Comparison of ENCODE assay signal across 8 cellular contexts in the genomic region with DNA sequence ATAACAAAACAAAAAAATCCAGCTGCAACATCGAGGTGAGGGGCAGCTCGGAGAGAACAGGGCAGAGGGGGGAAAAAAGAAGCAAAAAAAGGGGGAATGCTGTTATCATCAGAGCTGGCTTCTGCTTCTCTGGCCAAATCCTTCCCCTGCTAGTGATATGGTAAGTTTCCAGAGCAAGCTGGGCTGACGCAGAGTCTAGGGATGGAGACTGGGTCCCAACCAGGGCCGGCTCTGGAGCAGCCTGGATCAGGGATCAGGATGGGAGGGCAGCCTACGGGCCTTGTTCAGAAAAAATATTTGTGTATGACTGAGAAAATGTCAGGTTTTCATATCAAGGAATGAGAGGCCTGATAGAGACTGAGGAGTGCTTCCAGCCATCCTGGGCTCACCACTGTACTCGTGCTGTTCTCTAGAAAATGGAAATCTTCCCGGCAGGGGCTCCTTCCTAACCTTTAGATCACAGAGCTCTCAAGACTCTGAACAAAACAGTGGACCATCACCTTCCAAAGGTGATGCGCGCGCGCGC. TPM values are rescaled to one million over a fixed set of nuclear protein-coding genes. Genes with fewer than 3 reads are reported as not detected.
DNase-seq lines count a peak whose midpoint lies in the region; ATAC-seq, FAIRE-seq and TF ChIP-seq lines count a peak whose summit lies in the region.
"Had no signal": no experiment of that assay in that cellular context is flagged by ENCODE, and none has a peak within 500 bp of the region (broad histone marks: within the 10 kb centered on the region; RNA-seq: fewer than 3 reads in every experiment).

No MANE protein-coding gene starts in this region.

- peaks cover 9 to 12% of the 10 kb centered on the region in 2 donors for H3K4me1 Mint-ChIP-seq in effector memory CD8-positive, alpha-beta T cell (ENCODE audit: low read depth in 2 of 2)

- no peak for TF ChIP-seq CTCF in parathyroid adenoma (IDR thresholded peaks at IDR 0.05)

- no peak overlapping the region for H2AFZ ChIP-seq in parathyroid adenoma

- H3K27ac ChIP-seq in HUES64 (ENCODE audit: low read depth, low read length) (no peak overlapping the region), parathyroid adenoma (peak overlapping the region; percentile 74)

- WGBS in HUES64: 70% methylated on average over 12 of the region's 12 CpGs

- no peaks in the 10 kb centered on the region for H3K36me3 ChIP-seq in HUES64 (ENCODE audit: insufficient read depth, low read length)
- no peaks in the 10 kb centered on the region for H3K36me3 ChIP-seq in parathyroid adenoma (ENCODE audit: control insufficient read depth, insufficient read depth, low read length)

- H3K36me3 Mint-ChIP-seq in effector memory CD8-positive, alpha-beta T cell (ENCODE audit: insufficient read depth): peaks cover 3% of the 10 kb centered on the region

- H3K4me2 ChIP-seq in parathyroid adenoma (ENCODE audit: low read length): peak overlapping the region; percentile 60

- H3K9me3 ChIP-seq in HUES64 (ENCODE audit: insufficient read depth, low read depth, low read length): no peaks in the 10 kb centered on the region
- no peaks in the 10 kb centered on the region for H3K9me3 ChIP-seq in parathyroid adenoma (ENCODE audit: control insufficient read depth, low read length)

- no peak for FAIRE-seq in HTR-8/SVneo (lab: Jason Lieb, UNC)

- H3K27me3 ChIP-seq in HUES64 (ENCODE audit: insufficient read depth, low read length): peaks cover 89% of the 10 kb centered on the region
- H3K27me3 ChIP-seq in parathyroid adenoma (ENCODE audit: control insufficient read depth, insufficient read depth, low read length): no peaks in the 10 kb centered on the region

- H3K4me1 ChIP-seq in HUES64 (ENCODE audit: insufficient read depth, low read length) (peaks cover 8% of the 10 kb centered on the region; the same call in 1 of the 2 replicates), parathyroid adenoma (peaks cover 48% of the 10 kb centered on the region)

- no peaks in the 10 kb centered on the region for H3K9me3 Mint-ChIP-seq in effector memory CD8-positive, alpha-beta T cell

- H3K4me3 Mint-ChIP-seq in effector memory CD8-positive, alpha-beta T cell: peak overlapping the region; percentile 82 to 94

- H3K27ac Mint-ChIP-seq in effector memory CD8-positive, alpha-beta T cell: peak overlapping the region in 1 of 2 donors; percentile 51

- no peak for DNase-seq in effector memory CD8-positive, alpha-beta T cell
- DNase-seq in cerebellum (ENCODE audit: low spot score) (no peak), HTR-8/SVneo (ENCODE audit: insufficient read length, low spot score) (no peak)
- DNase-seq: activated CD4-positive, CD25-positive, alpha-beta regulatory T cell had no signal

- no peaks in the 10 kb centered on the region for H3K79me2 ChIP-seq in parathyroid adenoma

- H3K9ac ChIP-seq in HUES64 (ENCODE audit: low read depth, low read length): no peak overlapping the region
- no peak overlapping the region for H3K9ac ChIP-seq in parathyroid adenoma

- H3K4me3 ChIP-seq in HUES64 (ENCODE audit: low read length): peak overlapping the region; percentile 66; the same call in 1 of the 2 replicates
- peak overlapping the region; percentile 66 for H3K4me3 ChIP-seq in parathyroid adenoma (ENCODE audit: low read depth, low read length)

- no peak for ATAC-seq in effector memory CD8-positive, alpha-beta T cell (replicated peaks)
- ATAC-seq in HG03045 (IDR thresholded peaks at IDR 0.05; ENCODE audit: unreplicated experiment): no peak

- peaks cover 38 to 59% of the 10 kb centered on the region in 2 donors for H3K27me3 Mint-ChIP-seq in effector memory CD8-positive, alpha-beta T cell

RNA-seq across cellular contexts. Expression of a gene that starts 0.7 kb away (rescaled TPM):
- polyA plus RNA-seq in HUES64 (2013, experiment 1 of 2): 1.1 TPM
- polyA plus RNA-seq in HUES64 (2013, experiment 2 of 2): 0.89 TPM
- total RNA-seq in cerebellum: 0.73 TPM
- total RNA-seq: G401 had no signal

RNA-seq across cellular contexts. Expression of a gene that starts 13.7 kb away (rescaled TPM):
- polyA plus RNA-seq in HUES64 (2013, experiment 1 of 2): 28.4 TPM
- 26.9 TPM for polyA plus RNA-seq in HUES64 (2013, experiment 2 of 2)
- total RNA-seq in cerebellum: 17.7 TPM

RNA-seq across cellular contexts. Expression of a gene that starts 43.5 kb away (rescaled TPM):
- 29.6 TPM for polyA plus RNA-seq in HUES64 (2013, experiment 1 of 2)
- polyA plus RNA-seq in HUES64 (2013, experiment 2 of 2): 36.8 TPM
- total RNA-seq in cerebellum: 44.1 TPM

RNA-seq across cellular contexts. Expression of a gene that starts 51.4 kb away (rescaled TPM):
- 10.8 TPM for polyA plus RNA-seq in HUES64 (2013, experiment 1 of 2)
- 12.4 TPM for polyA plus RNA-seq in HUES64 (2013, experiment 2 of 2)
- 12.5 TPM for total RNA-seq in cerebellum
